ENCODE assay signal across 8 cellular contexts in the genomic region with DNA sequence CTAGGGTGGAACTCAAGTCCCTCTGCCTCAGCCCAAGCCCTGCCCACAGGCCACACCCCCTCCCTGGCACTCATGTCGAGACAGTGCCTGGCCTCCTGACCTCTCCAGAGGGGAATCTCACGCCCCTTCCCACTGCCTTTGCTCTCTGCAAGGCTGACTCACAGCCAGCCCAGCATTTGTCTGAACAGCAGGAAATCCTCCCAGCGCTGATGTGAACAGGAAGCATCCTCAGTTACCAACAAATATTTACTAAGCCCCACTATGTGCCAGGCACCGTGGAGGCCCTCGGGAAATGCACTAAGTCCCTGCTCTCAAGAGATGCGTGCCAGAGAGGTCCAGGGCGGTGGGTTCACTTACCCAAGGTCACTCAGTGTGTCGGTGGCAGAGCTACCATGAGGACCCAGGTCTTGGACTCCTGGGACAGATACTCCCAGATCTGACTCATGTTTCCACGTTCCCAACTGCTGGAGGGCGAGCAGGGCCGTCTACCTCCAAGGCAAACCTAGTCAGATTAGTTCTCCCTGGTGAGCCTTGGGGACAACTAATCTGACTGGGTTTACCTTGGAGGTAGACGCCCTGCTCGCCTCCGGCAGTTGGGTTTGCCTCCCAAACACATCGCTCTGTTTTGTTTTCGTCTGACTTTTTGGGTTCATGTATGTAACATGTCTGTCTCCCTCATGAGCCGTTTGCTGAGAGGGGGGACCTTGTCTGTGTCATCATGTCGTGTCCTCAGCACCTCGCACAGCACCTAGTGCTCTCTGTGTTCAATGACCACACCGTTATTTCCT. TPM values are rescaled to one million over a fixed set of nuclear protein-coding genes. Genes with fewer than 3 reads are reported as not detected.
DNase-seq lines count a peak whose midpoint lies in the region; ATAC-seq and TF ChIP-seq lines count a peak whose summit lies in the region.

No MANE protein-coding gene starts in this region.

- H3K36me3 ChIP-seq in H7 (replicated peaks; ENCODE audit: control insufficient read depth, insufficient read depth, low read length) (no peaks in the 10 kb centered on the region), SU-DHL-6 (ENCODE audit: low read length) (no peaks in the 10 kb centered on the region)

- H3F3A ChIP-seq in SU-DHL-6 (ENCODE audit: insufficient read depth) = peaks cover 30% of the 10 kb centered on the region

- ATAC-seq in stimulated activated naive CD8-positive, alpha-beta T cell treated with anti-CD3 and anti-CD28 coated beads, Interleukin-15, amount 100 ng/mL, for 72 hours = no peak
- no peak for ATAC-seq in HG03175 (IDR thresholded peaks at IDR 0.05; ENCODE audit: unreplicated experiment)

- no peaks in the 10 kb centered on the region for H3K9me2 ChIP-seq in SU-DHL-6 (replicated peaks; ENCODE audit: insufficient read depth, low read length)

- peak overlapping the region; percentile 52 to 73 for H3K4me3 Mint-ChIP-seq in stimulated activated naive CD8-positive, alpha-beta T cell treated with anti-CD3 and anti-CD28 coated beads, Interleukin-15, amount 100 ng/mL, for 72 hours

- no peaks in the 10 kb centered on the region for H3K27me3 Mint-ChIP-seq in stimulated activated naive CD8-positive, alpha-beta T cell treated with anti-CD3 and anti-CD28 coated beads, Interleukin-15, amount 100 ng/mL, for 72 hours

- H3K4me3 ChIP-seq in H7 (ENCODE audit: insufficient read depth, low read depth, low read length) = no peak overlapping the region
- no peak overlapping the region for H3K4me3 ChIP-seq in SU-DHL-6 (ENCODE audit: insufficient read depth, low read length, poor library complexity, severe bottlenecking)

- H3K27me3 ChIP-seq in H7 (ENCODE audit: control insufficient read depth, insufficient read depth, low read length) = no peaks in the 10 kb centered on the region
- no peaks in the 10 kb centered on the region for H3K27me3 ChIP-seq in SU-DHL-6 (ENCODE audit: low read length)

- DNase-seq in H7 = peak; percentile 73
- DNase-seq in brain pericyte (ENCODE audit: low read depth, low spot score) = peak; percentile 94
- peak; percentile 17 for DNase-seq in kidney glomerular epithelial cell (lab: John Stamatoyannopoulos, UW)
- DNase-seq in stimulated activated naive CD8-positive, alpha-beta T cell treated with anti-CD3 and anti-CD28 coated beads, Interleukin-15, amount 100 ng/mL, for 72 hours = peak in 1 of 2 donors; percentile 29
- DNase-seq in NCI-H1105 (lab: John Stamatoyannopoulos, UW) = no peak
- no peak for DNase-seq in NCI-H2171 treated with DMSO at 0.1 percent for 48 hours (lab: John Stamatoyannopoulos, UW)

- H4K20me1 ChIP-seq in SU-DHL-6 (ENCODE audit: low read depth, low read length) = no peaks in the 10 kb centered on the region

- H2AFZ ChIP-seq in SU-DHL-6 (ENCODE audit: low read depth, low read length, severe bottlenecking) = no peak overlapping the region

- TF ChIP-seq CTCF in SU-DHL-6 (IDR thresholded peaks at IDR 0.05; ENCODE audit: insufficient read depth, low read length, poor library complexity, severe bottlenecking) = no peak

- H3K4me1 Mint-ChIP-seq in stimulated activated naive CD8-positive, alpha-beta T cell treated with anti-CD3 and anti-CD28 coated beads, Interleukin-15, amount 100 ng/mL, for 72 hours = peaks cover 81% of the 10 kb centered on the region

- H3K27ac Mint-ChIP-seq in stimulated activated naive CD8-positive, alpha-beta T cell treated with anti-CD3 and anti-CD28 coated beads, Interleukin-15, amount 100 ng/mL, for 72 hours = peak overlapping the region; percentile 84 to 91

- peak overlapping the region; percentile 93 for H3K27ac ChIP-seq in SU-DHL-6 (ENCODE audit: low read depth, low read length)

- peak overlapping the region; percentile 36; the same call in 1 of the 2 replicates for H3K9ac ChIP-seq in SU-DHL-6 (ENCODE audit: low read length)

- H3K9me3 Mint-ChIP-seq in stimulated activated naive CD8-positive, alpha-beta T cell treated with anti-CD3 and anti-CD28 coated beads, Interleukin-15, amount 100 ng/mL, for 72 hours = peaks cover 0 to 3% of the 10 kb centered on the region in 2 donors

- H3K79me2 ChIP-seq in SU-DHL-6 (ENCODE audit: insufficient read depth, low read length) = peaks cover 17% of the 10 kb centered on the region; the same call in 1 of the 2 replicates

- peak overlapping the region; percentile 46 for H3K4me2 ChIP-seq in SU-DHL-6 (ENCODE audit: low read depth, low read length, poor library complexity, severe bottlenecking)

- H3K9me3 ChIP-seq in SU-DHL-6 (ENCODE audit: insufficient read depth, low read length) = no peaks in the 10 kb centered on the region

RNA-seq across cellular contexts. Expression of gene ADA, which starts 7.7 kb away (rescaled TPM):
- total RNA-seq in H7 (2014; rRNA removed; shearing (Covaris generic)) = 14.9 and 18.9 TPM in 2 replicates

Comparison
In these comparisons a context has a peak if more than half of its experiments do, and no peak if none do; other contexts are left out.
1. DNase-seq: peak in H7 (single experiment), brain pericyte (single experiment) and kidney glomerular epithelial cell (single experiment); none in NCI-H1105 (single experiment) and NCI-H2171 treated with DMSO at 0.1 percent for 48 hours (single experiment).